Comparison of ENCODE assay signal across 16 cellular contexts in genomic region chr16:3460585-3460984, GRCh38. TPM values are rescaled to one million over a fixed set of nuclear protein-coding genes. Genes with fewer than 3 reads are reported as not detected.
DNase-seq lines count a peak whose midpoint lies in the region; ATAC-seq and TF ChIP-seq lines count a peak whose summit lies in the region.
"Had no signal": no experiment of that assay in that cellular context is flagged by ENCODE, and none has a peak within 500 bp of the region (broad histone marks: within the 10 kb centered on the region; RNA-seq: fewer than 3 reads in every experiment).

No MANE protein-coding gene starts in this region.

- H3K4me1 Mint-ChIP-seq in activated naive CD4-positive, alpha-beta T cell treated with anti-CD3 and anti-CD28 coated beads, Interleukin-2, amount 50 U/mL, for 24 hours: peaks cover 62% of the 10 kb centered on the region
- peaks cover 57% of the 10 kb centered on the region for H3K4me1 Mint-ChIP-seq in activated naive CD4-positive, alpha-beta T cell treated with anti-CD3 and anti-CD28 coated beads for 36 hours (ENCODE audit: low read depth)
- H3K4me1 Mint-ChIP-seq in dendritic cell treated with granulocyte-macrophage colony-stimulating factor and Interleukin-4, amounts not matched to agents 40 ng/mL and 50 ng/mL, for 4 days (ENCODE audit: low read depth): peaks cover 63% of the 10 kb centered on the region

- H3K9me3 Mint-ChIP-seq in activated naive CD4-positive, alpha-beta T cell treated with anti-CD3 and anti-CD28 coated beads, Interleukin-2, amount 50 U/mL, for 24 hours: no peaks in the 10 kb centered on the region
- no peaks in the 10 kb centered on the region for H3K9me3 Mint-ChIP-seq in activated naive CD4-positive, alpha-beta T cell treated with anti-CD3 and anti-CD28 coated beads for 36 hours
- no peaks in the 10 kb centered on the region for H3K9me3 Mint-ChIP-seq in dendritic cell treated with granulocyte-macrophage colony-stimulating factor and Interleukin-4, amounts not matched to agents 40 ng/mL and 50 ng/mL, for 4 days

- no peak for TF ChIP-seq CTCF in Loucy (conservative IDR thresholded peaks at IDR 0.05; ENCODE audit: low read length)
- TF ChIP-seq CTCF in gastrocnemius medialis (IDR thresholded peaks at IDR 0.05 in 4 of 5, conservative IDR thresholded peaks at IDR 0.05 in 1 of 5): no peak

- intact Hi-C loops in activated naive CD4-positive, alpha-beta T cell treated with anti-CD3 and anti-CD28 coated beads for 36 hours (cut with micrococcal nuclease): no loop called here
- intact Hi-C loops in dendritic cell treated with granulocyte-macrophage colony-stimulating factor and Interleukin-4, amounts not matched to agents 40 ng/mL and 50 ng/mL, for 4 days (cut with micrococcal nuclease): no loop called here
- intact Hi-C loops in gastrocnemius medialis (cut with DNase I; ENCODE audit: low total_unique reads) (no loop called here), posterior vena cava (cut with DNase I) (no loop called here)

- 0 out of 2 replicates have a peak, but pooled peaks cover 4% of the 10 kb centered on the region for H3F3A ChIP-seq in Loucy (ENCODE audit: low read depth)

- CTCF ChIA-PET in activated naive CD4-positive, alpha-beta T cell treated with anti-CD3 and anti-CD28 coated beads for 36 hours (lab: Charles Lee): interaction anchor here (0.8 to 1.8 kb wide), 3 partner anchors 16 to 331 kb away, joined by 3 to 4 read pairs (median 3); no protein-coding TSS in a partner anchor

- H3K4me3 ChIP-seq in Loucy (ENCODE audit: low read length, poor library complexity, severe bottlenecking) (peak overlapping the region; percentile 87), gastrocnemius medialis (no peak overlapping the region)
- H3K4me3 ChIP-seq: SK-N-MC, thyroid gland had no signal

- peaks cover 68% of the 10 kb centered on the region for H3K79me2 ChIP-seq in Loucy (ENCODE audit: insufficient read depth, low read length)

- H3K4me1 ChIP-seq in Loucy (ENCODE audit: insufficient read depth, low read length, poor library complexity, severe bottlenecking) (peaks cover 28% of the 10 kb centered on the region), gastrocnemius medialis (peaks cover 73 to 76% of the 10 kb centered on the region in 2 donors)

- no peak overlapping the region for H2AFZ ChIP-seq in Loucy (ENCODE audit: low read length)

- H3K9ac ChIP-seq in Loucy (ENCODE audit: low read depth, low read length, poor library complexity, severe bottlenecking): peak overlapping the region; percentile 52

- peak overlapping the region; percentile 37 for H3K4me3 Mint-ChIP-seq in activated naive CD4-positive, alpha-beta T cell treated with anti-CD3 and anti-CD28 coated beads, Interleukin-2, amount 50 U/mL, for 24 hours
- H3K4me3 Mint-ChIP-seq in activated naive CD4-positive, alpha-beta T cell treated with anti-CD3 and anti-CD28 coated beads for 36 hours: no peak overlapping the region
- H3K4me3 Mint-ChIP-seq in dendritic cell treated with granulocyte-macrophage colony-stimulating factor and Interleukin-4, amounts not matched to agents 40 ng/mL and 50 ng/mL, for 4 days: no peak overlapping the region

- ATAC-seq in gastrocnemius medialis: no peak
- no peak for ATAC-seq in GM19455 (IDR thresholded peaks at IDR 0.05; ENCODE audit: unreplicated experiment)

- no peaks in the 10 kb centered on the region for H3K36me3 ChIP-seq in Loucy (ENCODE audit: insufficient read depth, low read length)
- H3K36me3 ChIP-seq in gastrocnemius medialis: no peaks in the 10 kb centered on the region
- H3K36me3 ChIP-seq: thyroid gland had no signal

- peaks cover 10% of the 10 kb centered on the region for H4K20me1 ChIP-seq in Loucy (ENCODE audit: insufficient read depth, low read length, poor library complexity, severe bottlenecking)

- peak overlapping the region; percentile 96 for H3K4me2 ChIP-seq in Loucy (ENCODE audit: low read depth, low read length, poor library complexity, severe bottlenecking)

- DNase-seq in activated naive CD4-positive, alpha-beta T cell treated with anti-CD3 and anti-CD28 coated beads for 36 hours: no peak
- DNase-seq in gastrocnemius medialis (no peak), midbrain (lab: John Stamatoyannopoulos, UW) (no peak), posterior vena cava (ENCODE audit: low spot score) (no peak)
- DNase-seq: NCI-H187, NCI-H510A treated with DMSO at 0.1 percent for 48 hours had no signal

- peak overlapping the region; percentile 79 for H3K27ac Mint-ChIP-seq in activated naive CD4-positive, alpha-beta T cell treated with anti-CD3 and anti-CD28 coated beads, Interleukin-2, amount 50 U/mL, for 24 hours
- no peak overlapping the region for H3K27ac Mint-ChIP-seq in activated naive CD4-positive, alpha-beta T cell treated with anti-CD3 and anti-CD28 coated beads for 36 hours
- peak overlapping the region; percentile 61 for H3K27ac Mint-ChIP-seq in dendritic cell treated with granulocyte-macrophage colony-stimulating factor and Interleukin-4, amounts not matched to agents 40 ng/mL and 50 ng/mL, for 4 days

- no peaks in the 10 kb centered on the region for H3K27me3 Mint-ChIP-seq in activated naive CD4-positive, alpha-beta T cell treated with anti-CD3 and anti-CD28 coated beads, Interleukin-2, amount 50 U/mL, for 24 hours
- H3K27me3 Mint-ChIP-seq in activated naive CD4-positive, alpha-beta T cell treated with anti-CD3 and anti-CD28 coated beads for 36 hours (ENCODE audit: low read depth): no peaks in the 10 kb centered on the region
- H3K27me3 Mint-ChIP-seq in dendritic cell treated with granulocyte-macrophage colony-stimulating factor and Interleukin-4, amounts not matched to agents 40 ng/mL and 50 ng/mL, for 4 days: no peaks in the 10 kb centered on the region

- no peaks in the 10 kb centered on the region for H3K27me3 ChIP-seq in Loucy (ENCODE audit: insufficient read depth, low read length, poor library complexity, severe bottlenecking)
- no peaks in the 10 kb centered on the region for H3K27me3 ChIP-seq in gastrocnemius medialis
- H3K27me3 ChIP-seq: thyroid gland had no signal

- H3K9me3 ChIP-seq in Loucy (ENCODE audit: insufficient read depth, low read depth, low read length): no peaks in the 10 kb centered on the region
- H3K9me3 ChIP-seq in gastrocnemius medialis: no peaks in the 10 kb centered on the region
- H3K9me3 ChIP-seq: thyroid gland had no signal

- no peak for TF ChIP-seq POLR2A in gastrocnemius medialis (IDR thresholded peaks at IDR 0.05)

- H3K36me3 Mint-ChIP-seq in activated naive CD4-positive, alpha-beta T cell treated with anti-CD3 and anti-CD28 coated beads, Interleukin-2, amount 50 U/mL, for 24 hours: no peaks in the 10 kb centered on the region
- H3K36me3 Mint-ChIP-seq in activated naive CD4-positive, alpha-beta T cell treated with anti-CD3 and anti-CD28 coated beads for 36 hours (ENCODE audit: low read depth): peaks cover 5% of the 10 kb centered on the region
- H3K36me3 Mint-ChIP-seq in dendritic cell treated with granulocyte-macrophage colony-stimulating factor and Interleukin-4, amounts not matched to agents 40 ng/mL and 50 ng/mL, for 4 days (ENCODE audit: low read depth): peaks cover 19% of the 10 kb centered on the region

- H3K9me2 ChIP-seq in Loucy (replicated peaks; ENCODE audit: low read depth, low read length): no peaks in the 10 kb centered on the region

- peak overlapping the region in 3 of 4 donors; percentile 94 to 99 (median 97) for H3K27ac ChIP-seq in gastrocnemius medialis
- H3K27ac ChIP-seq: SK-N-MC, thyroid gland had no signal

- in situ Hi-C loops in gastrocnemius medialis (cut with MboI; ENCODE audit: low sequenced_read_pairs in 4 of 4): no loop called here

RNA-seq across cellular contexts. Expression of gene NAA60, which starts 17.1 kb away (rescaled TPM):
- total RNA-seq in activated naive CD4-positive, alpha-beta T cell treated with anti-CD3 and anti-CD28 coated beads for 36 hours: 10 to 100 TPM; 20.0 to 27.1 TPM
- total RNA-seq in gastrocnemius medialis: 10 to 100 TPM; 14.2 to 16.7 (median 15.4) TPM
- total RNA-seq in posterior vena cava: 10 to 100 TPM; 28.3 to 33.6 TPM

RNA-seq across cellular contexts. Expression of gene ZNF597, which starts 17.3 kb away (rescaled TPM):
- total RNA-seq in activated naive CD4-positive, alpha-beta T cell treated with anti-CD3 and anti-CD28 coated beads for 36 hours: 1 to 10 TPM; 1.1 TPM
- total RNA-seq in gastrocnemius medialis (1 to 10 TPM in 1 of 4 donors, under 1 TPM in 3; 0.81 to 1.3 (median 0.96) TPM), posterior vena cava (1 to 10 TPM; 2.5 TPM)

RNA-seq across cellular contexts. Expression of gene C16orf90, which starts 34.7 kb away (rescaled TPM):
- total RNA-seq in activated naive CD4-positive, alpha-beta T cell treated with anti-CD3 and anti-CD28 coated beads for 36 hours: not detected
- not detected for total RNA-seq in gastrocnemius medialis
- total RNA-seq in posterior vena cava: not detected
- total RNA-seq: kidney epithelial cell, MCF 10A, mucosa of gallbladder, pulmonary artery endothelial cell, thyroid gland had no signal

RNA-seq across cellular contexts. Expression of gene CLUAP1, which starts 40.2 kb away (rescaled TPM):
- total RNA-seq in activated naive CD4-positive, alpha-beta T cell treated with anti-CD3 and anti-CD28 coated beads for 36 hours: 10 to 100 TPM; 12.1 to 13.9 TPM
- total RNA-seq in gastrocnemius medialis: 10 to 100 TPM in 3 of 4 donors, 1 to 10 TPM in 1; 8.2 to 24.3 (median 14.5) TPM
- total RNA-seq in posterior vena cava: 10 to 100 TPM; 20.9 to 25.8 TPM

RNA-seq across cellular contexts. Expression of gene ZNF174, which starts 59.6 kb away (rescaled TPM):
- 1 to 10 TPM; 5.8 to 6.3 TPM for total RNA-seq in activated naive CD4-positive, alpha-beta T cell treated with anti-CD3 and anti-CD28 coated beads for 36 hours
- total RNA-seq in gastrocnemius medialis (10 to 100 TPM in 2 of 4 donors, 1 to 10 TPM in 2; 6.7 to 15.6 (median 9.6) TPM), posterior vena cava (1 to 10 TPM; 7.1 to 8.2 TPM)
